ENCODE assay signal across 8 cellular contexts in the genomic region with DNA sequence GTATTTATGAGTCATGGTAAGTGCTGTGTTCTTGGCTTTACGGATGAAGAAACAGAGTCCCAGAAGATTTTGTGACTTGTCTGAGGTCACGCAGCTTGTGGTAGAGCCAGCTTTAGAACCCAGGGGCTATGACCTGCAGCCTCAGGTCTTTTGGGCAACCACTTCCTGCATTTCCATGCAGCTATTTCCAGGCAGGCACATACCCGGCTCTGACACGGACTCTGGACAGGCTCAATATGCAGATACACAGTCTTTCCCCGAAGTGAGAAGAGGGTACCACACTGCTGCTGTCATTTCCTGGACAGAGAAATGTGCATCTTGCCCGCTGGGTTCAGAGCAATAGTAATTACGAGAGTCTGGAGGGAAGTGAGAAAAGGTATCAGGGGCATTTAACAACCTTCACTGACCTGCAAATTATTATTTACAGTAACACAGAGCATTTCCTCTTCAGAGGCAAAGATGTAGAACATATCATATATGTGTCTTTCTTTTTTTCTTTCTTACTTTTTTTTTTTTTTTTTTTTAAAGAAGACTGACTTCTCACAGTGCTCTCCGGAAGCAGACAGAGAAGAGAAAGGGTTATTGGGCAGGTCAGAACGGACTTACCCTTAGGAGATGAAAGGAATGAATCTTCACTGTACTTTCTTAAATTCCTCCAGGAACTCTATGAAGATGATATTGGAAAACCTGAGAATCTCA.
DNase-seq lines count a peak whose midpoint lies in the region; ATAC-seq and TF ChIP-seq lines count a peak whose summit lies in the region.

No MANE protein-coding gene starts in this region.

- no TSS peak for BruUV-seq in MCF 10A (replicated peaks; lab: Mats Ljungman, UMichigan)

- H3K9me3 ChIP-seq in psoas muscle, result no peaks in the 10 kb centered on the region

- intact Hi-C loops in MCF 10A (cut with micrococcal nuclease), result no loop called here
- intact Hi-C loops in psoas muscle (cut with DNase I), result no loop called here

- peak; percentile 97 for ATAC-seq in GM18517 (IDR thresholded peaks at IDR 0.05; ENCODE audit: unreplicated experiment)
- ATAC-seq in HG02571 (IDR thresholded peaks at IDR 0.05; ENCODE audit: unreplicated experiment), result peak; percentile 91
- no peak for ATAC-seq in psoas muscle

- no peaks in the 10 kb centered on the region for H3K9me3 Mint-ChIP-seq in MCF 10A (ENCODE audit: unreplicated experiment)

- no peak for TF ChIP-seq POLR2A in NB4 (IDR thresholded peaks at IDR 0.05; ENCODE audit: extremely low read depth, insufficient read length)

- H3K4me3 Mint-ChIP-seq in MCF 10A (ENCODE audit: unreplicated experiment), result no peak overlapping the region

- DNase-seq in NB4 (ENCODE audit: low read depth) (peak; percentile 66), MCF 10A (ENCODE audit: unreplicated experiment) (peak; percentile 30), stromal cell of bone marrow (ENCODE audit: low read depth) (peak; percentile 27), NCI-H1436 treated with DMSO at 0.1 percent for 48 hours (lab: John Stamatoyannopoulos, UW) (no peak), psoas muscle (no peak)
- DNase-seq in effector CD4-positive, alpha-beta T cell, result no peak

- no peaks in the 10 kb centered on the region for H3K36me3 Mint-ChIP-seq in MCF 10A (ENCODE audit: insufficient read depth, unreplicated experiment)

- no peak overlapping the region for H3K27ac ChIP-seq in psoas muscle

- CTCF ChIA-PET in MCF 10A (lab: Yijun Ruan, JAX), result no interaction called here

- no peak overlapping the region for H3K4me3 ChIP-seq in NB4 (ENCODE audit: low read depth, low read length)
- no peak overlapping the region for H3K4me3 ChIP-seq in psoas muscle

- H3K27me3 Mint-ChIP-seq in MCF 10A (ENCODE audit: insufficient read depth, unreplicated experiment), result no peaks in the 10 kb centered on the region

- TF ChIP-seq CTCF in NB4 (IDR thresholded peaks at IDR 0.05; ENCODE audit: low read depth, low read length) (no peak), MCF 10A (IDR thresholded peaks at IDR 0.05; ENCODE audit: unreplicated experiment) (no peak), psoas muscle (IDR thresholded peaks at IDR 0.05) (no peak)

- peaks cover 4% of the 10 kb centered on the region for H3K4me1 Mint-ChIP-seq in MCF 10A (ENCODE audit: insufficient read depth, unreplicated experiment)

- 58 to 65% (median 59%) methylated on average over 9 of the region's 9 CpGs for WGBS in psoas muscle, 3 donors

- H3K27ac Mint-ChIP-seq in MCF 10A (ENCODE audit: low read depth, unreplicated experiment), result no peak overlapping the region

- no peaks in the 10 kb centered on the region for H3K4me1 ChIP-seq in psoas muscle

- POLR2A ChIA-PET in MCF 10A (lab: Yijun Ruan, JAX), result no interaction called here

- no peaks in the 10 kb centered on the region for H3K36me3 ChIP-seq in psoas muscle (ENCODE audit: insufficient read depth in 1 of 2, low read depth in 1 of 2)

- no peaks in the 10 kb centered on the region for H3K27me3 ChIP-seq in psoas muscle (ENCODE audit: insufficient read depth in 3 of 3, low read length in 2 of 3)

Comparison
In these comparisons a context has a peak if more than half of its experiments do, and no peak if none do; other contexts are left out.
1. ATAC-seq: peak in GM18517 (single experiment) and HG02571 (single experiment); none in psoas muscle (0 of 4).
2. DNase-seq: peak in NB4 (single experiment), MCF 10A (single experiment) and stromal cell of bone marrow (single experiment); none in NCI-H1436 treated with DMSO at 0.1 percent for 48 hours (single experiment), effector CD4-positive, alpha-beta T cell (single experiment) and psoas muscle (0 of 2).